In the genomic region with DNA sequence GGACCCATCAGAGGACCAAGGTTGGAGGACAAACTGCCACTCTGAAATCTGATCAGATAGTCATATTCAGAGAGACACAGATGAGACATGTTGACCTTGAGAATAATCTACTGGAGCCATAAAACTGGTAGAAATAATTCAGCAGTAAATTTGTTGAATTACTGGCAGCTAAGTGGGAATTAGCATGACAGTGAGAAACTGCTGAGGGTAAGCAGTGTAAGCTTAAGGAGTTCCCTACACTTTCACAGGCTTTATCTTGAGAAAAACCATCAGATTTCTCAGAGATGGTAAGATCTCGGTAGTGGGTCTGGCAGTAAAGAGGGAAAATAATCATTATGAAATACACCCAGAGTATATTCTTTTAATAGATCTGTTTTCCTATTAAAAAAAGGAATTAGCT, we compare ENCODE assay signal across 25 cellular contexts.
"Had no signal": no experiment of that assay in that cellular context is flagged by ENCODE, and none has a peak within 500 bp of the region (broad histone marks: within the 10 kb centered on the region; RNA-seq: fewer than 3 reads in every experiment).

No MANE protein-coding gene starts in this region.

- H3K9me3 ChIP-seq: colonic mucosa, esophagus muscularis mucosa, esophagus squamous epithelium, gastrocnemius medialis, gastroesophageal sphincter had no signal

- H3K9me3 Mint-ChIP-seq: dendritic cell treated with granulocyte-macrophage colony-stimulating factor and Interleukin-4, amounts not matched to agents 40 ng/mL and 50 ng/mL, for 4 days; endodermal cell had no signal

- H3K4me3 ChIP-seq: colonic mucosa, coronary artery, dorsolateral prefrontal cortex, esophagus muscularis mucosa, esophagus squamous epithelium, gastrocnemius medialis, gastroesophageal sphincter, heart left ventricle, hepatocyte had no signal

- H3K4me3 Mint-ChIP-seq: dendritic cell treated with granulocyte-macrophage colony-stimulating factor and Interleukin-4, amounts not matched to agents 40 ng/mL and 50 ng/mL, for 4 days; effector memory CD8-positive, alpha-beta T cell; endodermal cell had no signal

- H2AFZ ChIP-seq: hepatocyte had no signal

- H3K27ac Mint-ChIP-seq: dendritic cell treated with granulocyte-macrophage colony-stimulating factor and Interleukin-4, amounts not matched to agents 40 ng/mL and 50 ng/mL, for 4 days; effector memory CD8-positive, alpha-beta T cell; endodermal cell had no signal

- H3K27me3 Mint-ChIP-seq: dendritic cell treated with granulocyte-macrophage colony-stimulating factor and Interleukin-4, amounts not matched to agents 40 ng/mL and 50 ng/mL, for 4 days; effector memory CD8-positive, alpha-beta T cell had no signal

- ATAC-seq: effector memory CD8-positive, alpha-beta T cell; esophagus mucosa; foreskin keratinocyte; gastrocnemius medialis; gastroesophageal sphincter; heart left ventricle had no signal

- H3K27ac ChIP-seq: colonic mucosa, coronary artery, dorsolateral prefrontal cortex, epithelial cell of prostate, esophagus muscularis mucosa, esophagus squamous epithelium, foreskin keratinocyte, gastrocnemius medialis, gastroesophageal sphincter, heart left ventricle, hepatocyte had no signal

- H3K79me2 ChIP-seq: hepatocyte had no signal

- H3K4me2 ChIP-seq: hepatocyte had no signal

- H3K4me1 ChIP-seq: colonic mucosa, esophagus muscularis mucosa, esophagus squamous epithelium, gastrocnemius medialis, gastroesophageal sphincter, heart left ventricle had no signal

- H3K36me3 ChIP-seq: colonic mucosa, esophagus muscularis mucosa, esophagus squamous epithelium, gastrocnemius medialis, gastroesophageal sphincter, heart left ventricle had no signal

- H3K27me3 ChIP-seq: colonic mucosa, dorsolateral prefrontal cortex, esophagus muscularis mucosa, esophagus squamous epithelium, foreskin keratinocyte, gastrocnemius medialis, gastroesophageal sphincter, heart left ventricle, hepatocyte had no signal

- DNase-seq: colonic mucosa; cortex of kidney; dermis blood vessel endothelial cell; dorsolateral prefrontal cortex; effector CD4-positive, alpha-beta T cell; effector CD8-positive, alpha-beta T cell; effector memory CD4-positive, alpha-beta T cell; effector memory CD8-positive, alpha-beta T cell; endodermal cell; erythroblast; esophagus squamous epithelium; foreskin fibroblast; foreskin keratinocyte; foreskin melanocyte; gastrocnemius medialis; glutamatergic neuron; head of caudate nucleus; heart left ventricle had no signal
